In genomic region chr20:10357974-10358373, GRCh38 we compare ENCODE assay signal across 13 cellular contexts.
DNase-seq lines count a peak whose midpoint lies in the region; ATAC-seq, FAIRE-seq and TF ChIP-seq lines count a peak whose summit lies in the region.
"Had no signal": no experiment of that assay in that cellular context is flagged by ENCODE, and none has a peak within 500 bp of the region (broad histone marks: within the 10 kb centered on the region; RNA-seq: fewer than 3 reads in every experiment).

No MANE protein-coding gene starts in this region.

- H2AFZ ChIP-seq in OCI-LY7 (ENCODE audit: low read length) = no peak overlapping the region

- no peaks in the 10 kb centered on the region for H3K9me3 Mint-ChIP-seq in type B pancreatic cell
- H3K9me3 Mint-ChIP-seq in activated naive CD4-positive, alpha-beta T cell treated with anti-CD3 and anti-CD28 coated beads, Interleukin-2, amount 10 ng/mL, durations not matched to agents 7 days and 5 days = no peaks in the 10 kb centered on the region

- CTCF ChIA-PET in OCI-LY7 (lab: Charles Lee; ENCODE audit: unreplicated experiment) = no interaction called here
- CTCF ChIA-PET in activated naive CD4-positive, alpha-beta T cell treated with anti-CD3 and anti-CD28 coated beads, Interleukin-2, amount 10 ng/mL, durations not matched to agents 7 days and 5 days (lab: Charles Lee) = interaction anchor here (0.6 to 2.4 kb wide), 8 partner anchors 9 to 382 kb away, joined by 3 to 18 read pairs (median 4); no protein-coding TSS in a partner anchor

- H3K79me2 ChIP-seq in OCI-LY7 (ENCODE audit: insufficient read depth, low read depth, low read length) = no peaks in the 10 kb centered on the region

- H3K9me2 ChIP-seq in OCI-LY7 (ENCODE audit: insufficient read depth, low read length) = no peaks in the 10 kb centered on the region

- H3K9me3 ChIP-seq in cardiac muscle cell (ENCODE audit: low read depth) (no peaks in the 10 kb centered on the region), OCI-LY7 (ENCODE audit: low read length) (no peaks in the 10 kb centered on the region), esophagus squamous epithelium (no peaks in the 10 kb centered on the region)
- H3K9me3 ChIP-seq: vagina had no signal

- H3K36me3 ChIP-seq in cardiac muscle cell = no peaks in the 10 kb centered on the region
- no peaks in the 10 kb centered on the region for H3K36me3 ChIP-seq in OCI-LY7 (ENCODE audit: insufficient read depth, low read length)
- H3K36me3 ChIP-seq in esophagus squamous epithelium = no peaks in the 10 kb centered on the region
- H3K36me3 ChIP-seq: BLaER1 treated with 17β-estradiol and CSF1 and Interleukin-3, amounts not matched to agents 10 nM and 100 nM; vagina had no signal

- no peaks in the 10 kb centered on the region for H4K20me1 ChIP-seq in OCI-LY7 (ENCODE audit: insufficient read depth, low read length)
- H4K20me1 ChIP-seq: BLaER1 treated with 17β-estradiol and CSF1 and Interleukin-3, amounts not matched to agents 10 nM and 100 nM had no signal

- H3K27ac Mint-ChIP-seq in type B pancreatic cell = no peak overlapping the region
- H3K27ac Mint-ChIP-seq in activated naive CD4-positive, alpha-beta T cell treated with anti-CD3 and anti-CD28 coated beads, Interleukin-2, amount 10 ng/mL, durations not matched to agents 7 days and 5 days = no peak overlapping the region

- no peaks in the 10 kb centered on the region for H3K36me3 Mint-ChIP-seq in type B pancreatic cell
- no peaks in the 10 kb centered on the region for H3K36me3 Mint-ChIP-seq in activated naive CD4-positive, alpha-beta T cell treated with anti-CD3 and anti-CD28 coated beads, Interleukin-2, amount 10 ng/mL, durations not matched to agents 7 days and 5 days

- no peak overlapping the region for H3K4me2 ChIP-seq in OCI-LY7 (ENCODE audit: low read length)
- H3K4me2 ChIP-seq: BLaER1 treated with 17β-estradiol and CSF1 and Interleukin-3, amounts not matched to agents 10 nM and 100 nM had no signal

- TF ChIP-seq POLR2A in H54 (IDR thresholded peaks at IDR 0.05; ENCODE audit: low read depth, low read length) = no peak
- no peak for TF ChIP-seq POLR2A in esophagus squamous epithelium (IDR thresholded peaks at IDR 0.05)

- POLR2A ChIA-PET in OCI-LY7 (lab: Charles Lee) = interaction anchor here (0.6 to 0.7 kb wide), 2 partner anchors 64 to 802 kb away, joined by 3 to 6 read pairs; no protein-coding TSS in a partner anchor

- peaks cover 6% of the 10 kb centered on the region for H3K4me1 ChIP-seq in cardiac muscle cell (ENCODE audit: low read depth)
- no peaks in the 10 kb centered on the region for H3K4me1 ChIP-seq in OCI-LY7 (ENCODE audit: insufficient read depth, low read length, poor library complexity, severe bottlenecking)
- no peaks in the 10 kb centered on the region for H3K4me1 ChIP-seq in esophagus squamous epithelium
- H3K4me1 ChIP-seq: BLaER1 treated with 17β-estradiol and CSF1 and Interleukin-3, amounts not matched to agents 10 nM and 100 nM; vagina had no signal

- no peak overlapping the region for H3K4me3 Mint-ChIP-seq in type B pancreatic cell
- no peak overlapping the region for H3K4me3 Mint-ChIP-seq in activated naive CD4-positive, alpha-beta T cell treated with anti-CD3 and anti-CD28 coated beads, Interleukin-2, amount 10 ng/mL, durations not matched to agents 7 days and 5 days

- H3K27me3 ChIP-seq in cardiac muscle cell = no peaks in the 10 kb centered on the region
- H3K27me3 ChIP-seq in esophagus squamous epithelium = no peaks in the 10 kb centered on the region
- H3K27me3 ChIP-seq: BLaER1 treated with 17β-estradiol and CSF1 and Interleukin-3, amounts not matched to agents 10 nM and 100 nM; vagina had no signal

- FAIRE-seq in H54 (lab: Jason Lieb, UNC) = no peak
- FAIRE-seq: colon had no signal

- H3K27ac ChIP-seq in cardiac muscle cell = no peak overlapping the region
- no peak overlapping the region for H3K27ac ChIP-seq in OCI-LY7 (ENCODE audit: low read depth, low read length, poor library complexity, severe bottlenecking)
- H3K27ac ChIP-seq in esophagus squamous epithelium = no peak overlapping the region
- H3K27ac ChIP-seq: BLaER1 treated with 17β-estradiol and CSF1 and Interleukin-3, amounts not matched to agents 10 nM and 100 nM; vagina had no signal

- H3K4me1 Mint-ChIP-seq in type B pancreatic cell (ENCODE audit: unreplicated experiment) = peaks cover 5% of the 10 kb centered on the region
- no peaks in the 10 kb centered on the region for H3K4me1 Mint-ChIP-seq in activated naive CD4-positive, alpha-beta T cell treated with anti-CD3 and anti-CD28 coated beads, Interleukin-2, amount 10 ng/mL, durations not matched to agents 7 days and 5 days

- ATAC-seq in Right ventricle myocardium inferior = no peak

- intact Hi-C loops in Right ventricle myocardium inferior (cut with DNase I) = no loop called here
- intact Hi-C loops in OCI-LY7 (cut with micrococcal nuclease; ENCODE audit: unreplicated experiment) = no loop called here
- intact Hi-C loops in esophagus squamous epithelium (cut with DNase I) = no loop called here

- DNase-seq in cardiac muscle cell (ENCODE audit: low read depth in 1 of 2, low spot score in 1 of 2) = peak in 1 of 2 donors; percentile 35
- DNase-seq in Right ventricle myocardium inferior (ENCODE audit: missing footprints) = no peak
- DNase-seq in OCI-LY7 (ENCODE audit: low spot score) = no peak
- no peak for DNase-seq in epithelial cell of proximal tubule (ENCODE audit: low read depth)
- no peak for DNase-seq in type B pancreatic cell (ENCODE audit: extremely low spot score, unreplicated experiment)
- no peak for DNase-seq in activated naive CD4-positive, alpha-beta T cell treated with anti-CD3 and anti-CD28 coated beads, Interleukin-2, amount 10 ng/mL, durations not matched to agents 7 days and 5 days
- no peak for DNase-seq in H54 (ENCODE audit: insufficient read length, low spot score)
- no peak for DNase-seq in esophagus squamous epithelium (lab: John Stamatoyannopoulos, UW)
- DNase-seq: activated CD8-positive, alpha-beta memory T cell treated with anti-CD3 and anti-CD28 coated beads, Interleukin-2, amount 50 U/mL, for 48 hours; NCI-H2171 had no signal

- BruUV-seq in OCI-LY7 (replicated peaks; lab: Mats Ljungman, UMichigan) = no TSS peak

- TF ChIP-seq CTCF in cardiac muscle cell (IDR thresholded peaks at IDR 0.05; ENCODE audit: low read depth, low read length) = peak; percentile 62
- TF ChIP-seq CTCF in OCI-LY7 (conservative IDR thresholded peaks at IDR 0.05; ENCODE audit: low read length) = peak; percentile 50
- TF ChIP-seq CTCF in epithelial cell of proximal tubule (conservative IDR thresholded peaks at IDR 0.05; ENCODE audit: low read depth, low read length) = peak; percentile 35
- peak; percentile 64 for TF ChIP-seq CTCF in type B pancreatic cell (conservative IDR thresholded peaks at IDR 0.05)
- peak in 3 of 6 experiments; percentile 10 to 26 (median 14) for TF ChIP-seq CTCF in esophagus squamous epithelium (IDR thresholded peaks at IDR 0.05)

- H3K4me3 ChIP-seq in cardiac muscle cell (no peak overlapping the region), OCI-LY7 (ENCODE audit: low read depth, low read length, poor library complexity, severe bottlenecking) (no peak overlapping the region), epithelial cell of proximal tubule (ENCODE audit: low read depth, low read length) (no peak overlapping the region), esophagus squamous epithelium (no peak overlapping the region)
- H3K4me3 ChIP-seq: BLaER1 treated with 17β-estradiol and CSF1 and Interleukin-3, amounts not matched to agents 10 nM and 100 nM; vagina had no signal

- peaks cover 7% of the 10 kb centered on the region for H3K27me3 Mint-ChIP-seq in type B pancreatic cell
- no peaks in the 10 kb centered on the region for H3K27me3 Mint-ChIP-seq in activated naive CD4-positive, alpha-beta T cell treated with anti-CD3 and anti-CD28 coated beads, Interleukin-2, amount 10 ng/mL, durations not matched to agents 7 days and 5 days
